18 cellular contexts compared by ENCODE assay signal in genomic region chr15:84649706-84650105, GRCh38.
"Had no signal": no experiment of that assay in that cellular context is flagged by ENCODE, and none has a peak within 500 bp of the region (broad histone marks: within the 10 kb centered on the region; RNA-seq: fewer than 3 reads in every experiment).

No MANE protein-coding gene starts in this region.

- H3K27me3 Mint-ChIP-seq: activated naive CD8-positive, alpha-beta T cell treated with anti-CD3 and anti-CD28 coated beads for 36 hours; natural killer cell treated with Interleukin-12 subunit alpha and Interleukin-12 subunit beta and Interleukin-15 and Interleukin-18, amount 100 ng/mL, for 72 hours; stimulated activated naive CD8-positive, alpha-beta T cell treated with anti-CD3 and anti-CD28 coated beads, Interleukin-15, Interleukin-2, amounts not matched to agents 100 ng/mL and 50 ng/mL, for 24 hours had no signal

- H3K27ac Mint-ChIP-seq: activated naive CD8-positive, alpha-beta T cell treated with anti-CD3 and anti-CD28 coated beads for 36 hours; natural killer cell treated with Interleukin-12 subunit alpha and Interleukin-12 subunit beta and Interleukin-15 and Interleukin-18, amount 100 ng/mL, for 72 hours; stimulated activated naive CD8-positive, alpha-beta T cell treated with anti-CD3 and anti-CD28 coated beads, Interleukin-15, Interleukin-2, amounts not matched to agents 100 ng/mL and 50 ng/mL, for 24 hours had no signal

- H3K4me3 Mint-ChIP-seq: activated naive CD8-positive, alpha-beta T cell treated with anti-CD3 and anti-CD28 coated beads for 36 hours; natural killer cell treated with Interleukin-12 subunit alpha and Interleukin-12 subunit beta and Interleukin-15 and Interleukin-18, amount 100 ng/mL, for 72 hours; stimulated activated naive CD8-positive, alpha-beta T cell treated with anti-CD3 and anti-CD28 coated beads, Interleukin-15, Interleukin-2, amounts not matched to agents 100 ng/mL and 50 ng/mL, for 24 hours had no signal

- H3K9me3 ChIP-seq: colonic mucosa, lower lobe of right lung, mucosa of descending colon, psoas muscle, sigmoid colon, testis had no signal

- H3K27ac ChIP-seq: cardiac muscle cell, colonic mucosa, lower lobe of right lung, testis, WERI-Rb-1 had no signal

- H3K27me3 ChIP-seq: cardiac muscle cell, colonic mucosa, sigmoid colon, testis had no signal

- H3K4me3 ChIP-seq: cardiac muscle cell, colonic mucosa, lower lobe of right lung, mucosa of descending colon, psoas muscle, sigmoid colon, testis had no signal

- H3K9me3 Mint-ChIP-seq: activated naive CD8-positive, alpha-beta T cell treated with anti-CD3 and anti-CD28 coated beads for 36 hours; activated T-helper 2 cell treated with anti-CD3 and anti-CD28 coated beads, Interferon-gamma antibody, Interleukin-2, Interleukin-4, amounts not matched to agents 10 μg/mL and 5 μg/mL and 100 μg/mL, durations not matched to agents 14 hours and 24 hours and 36 hours; natural killer cell treated with Interleukin-12 subunit alpha and Interleukin-12 subunit beta and Interleukin-15 and Interleukin-18, amount 100 ng/mL, for 72 hours; stimulated activated naive CD8-positive, alpha-beta T cell treated with anti-CD3 and anti-CD28 coated beads, Interleukin-15, Interleukin-2, amounts not matched to agents 100 ng/mL and 50 ng/mL, for 24 hours had no signal

- DNase-seq: activated CD4-positive, alpha-beta T cell treated with anti-CD3 and anti-CD28 coated beads for 4 hours; activated CD8-positive, alpha-beta memory T cell treated with anti-CD3 and anti-CD28 coated beads for 24 hours; activated naive CD8-positive, alpha-beta T cell treated with anti-CD3 and anti-CD28 coated beads for 36 hours; colonic mucosa; hypothalamus; lower lobe of right lung; mucosa of descending colon; nucleus accumbens; psoas muscle; sigmoid colon; stimulated activated CD4-positive, alpha-beta T cell treated with anti-CD3 and anti-CD28 coated beads, Interleukin-12 subunit alpha, Interleukin-12 subunit beta, amount 100 ng/mL, for 4 hours; T1000; testis; WERI-Rb-1 had no signal

- ATAC-seq: lower lobe of right lung; mucosa of descending colon; natural killer cell treated with Interleukin-12 subunit alpha and Interleukin-12 subunit beta and Interleukin-15 and Interleukin-18, amount 100 ng/mL, for 72 hours; psoas muscle had no signal
